ENCODE assay signal across 26 cellular contexts in the genomic region with DNA sequence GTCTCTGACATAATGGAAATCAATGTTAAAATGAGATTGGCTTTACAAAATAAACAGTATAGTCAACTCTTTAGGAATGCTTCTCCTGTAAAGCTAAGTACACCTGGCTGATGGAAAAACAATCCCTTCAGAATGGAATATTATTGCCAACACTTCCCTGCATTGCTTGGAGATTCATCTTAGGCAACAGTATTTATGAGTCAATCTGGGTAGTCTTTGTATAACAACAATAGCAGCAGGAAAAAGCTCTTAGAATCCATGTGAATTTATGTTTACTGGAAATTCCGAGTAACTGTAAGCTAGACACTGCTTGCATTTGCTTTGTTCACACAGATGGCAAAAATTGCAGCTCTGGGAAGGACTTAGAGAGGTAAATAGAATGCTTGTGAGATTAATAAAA.
"Had no signal": no experiment of that assay in that cellular context is flagged by ENCODE, and none has a peak within 500 bp of the region (broad histone marks: within the 10 kb centered on the region; RNA-seq: fewer than 3 reads in every experiment).

No MANE protein-coding gene starts in this region.

- H3K36me3 ChIP-seq: ascending aorta, breast epithelium, gastrocnemius medialis, heart left ventricle, WERI-Rb-1 had no signal

- H3K4me3 ChIP-seq: ascending aorta, breast epithelium, coronary artery, gastrocnemius medialis, heart left ventricle had no signal

- H3K4me1 ChIP-seq: ascending aorta, breast epithelium, gastrocnemius medialis, heart left ventricle had no signal

- DNase-seq: activated B cell treated with CpG ODN at 0.5 μM for 24 hours; activated CD4-positive, alpha-beta T cell treated with anti-CD3 and anti-CD28 coated beads for 48 hours; activated CD4-positive, alpha-beta T cell treated with anti-CD3 and anti-CD28 coated beads, Interleukin-2, amount 50 U/mL, for 1 hour; activated CD4-positive, alpha-beta T cell treated with anti-CD3 and anti-CD28 coated beads, Interleukin-2, amount 50 U/mL, for 48 hours; activated CD8-positive, alpha-beta memory T cell treated with anti-CD3 and anti-CD28 coated beads for 24 hours; activated CD8-positive, alpha-beta T cell treated with anti-CD3 and anti-CD28 coated beads for 36 hours; activated effector memory CD4-positive, alpha-beta T cell treated with anti-CD3 and anti-CD28 coated beads, Interleukin-2, amount 50 U/mL, for 16 hours; activated naive CD4-positive, alpha-beta T cell treated with anti-CD3 and anti-CD28 coated beads for 36 hours; activated naive CD8-positive, alpha-beta T cell treated with anti-CD3 and anti-CD28 coated beads, Interleukin-2, amount 10 ng/mL, durations not matched to agents 7 days and 5 days; activated T-cell treated with anti-CD3 and anti-CD28 coated beads, Interleukin-2, amount 50 U/mL, for 4 hours; effector CD4-positive, alpha-beta T cell; effector memory CD8-positive, alpha-beta T cell; foreskin fibroblast; gastrocnemius medialis; glutamatergic neuron; heart left ventricle; T-helper 1 cell; T-helper 17 cell; T1000; WERI-Rb-1 had no signal

- ATAC-seq: activated CD4-positive, CD25-positive, alpha-beta regulatory T cell treated with anti-CD3 and anti-CD28 coated beads, Interleukin-2, amount 50 U/mL, for 24 hours; activated CD8-positive, alpha-beta T cell treated with anti-CD3 and anti-CD28 coated beads for 36 hours; activated naive CD4-positive, alpha-beta T cell treated with anti-CD3 and anti-CD28 coated beads, Interleukin-2, amount 50 U/mL, for 72 hours; activated T-cell treated with anti-CD3 and anti-CD28 coated beads, Interleukin-2, amount 50 U/mL, for 4 hours; effector memory CD8-positive, alpha-beta T cell; gastrocnemius medialis; heart left ventricle; T-helper 17 cell had no signal

- H3K27me3 ChIP-seq: ascending aorta, breast epithelium, gastrocnemius medialis, heart left ventricle had no signal

- H3K27ac ChIP-seq: ascending aorta, breast epithelium, coronary artery, epithelial cell of prostate, gastrocnemius medialis, heart left ventricle, WERI-Rb-1 had no signal
